16 cellular contexts compared by ENCODE assay signal in genomic region chr12:91777268-91777997, GRCh38.
A peak's percentile ranks its signal among the peaks of the same experiment; 100 is the strongest.
DNase-seq lines count a peak whose midpoint lies in the region; ATAC-seq, FAIRE-seq and TF ChIP-seq lines count a peak whose summit lies in the region.
"Had no signal": no experiment of that assay in that cellular context is flagged by ENCODE, and none has a peak within 500 bp of the region (broad histone marks: within the 10 kb centered on the region; RNA-seq: fewer than 3 reads in every experiment).

No MANE protein-coding gene starts in this region.

- TF ChIP-seq CTCF in activated B cell treated with CpG ODN at 0.5 μM for 24 hours (IDR thresholded peaks at IDR 0.05) (no peak), osteocyte (IDR thresholded peaks at IDR 0.05) (no peak), tibial artery (IDR thresholded peaks at IDR 0.05) (no peak), pancreas (IDR thresholded peaks at IDR 0.05) (no peak)

- peaks cover 24% of the 10 kb centered on the region for H3K4me1 ChIP-seq in CD4-positive, CD25-positive, alpha-beta regulatory T cell (ENCODE audit: control insufficient read depth, insufficient read depth, low read length, poor library complexity, severe bottlenecking)
- peaks cover 0 to 31% (median 2%) of the 10 kb centered on the region in 4 donors for H3K4me1 ChIP-seq in tibial artery
- peaks cover 0 to 3% (median 0%) of the 10 kb centered on the region in 3 donors for H3K4me1 ChIP-seq in pancreas
- H3K4me1 ChIP-seq: BLaER1 had no signal

- no peak for FAIRE-seq in pancreas (lab: Jason Lieb, UNC)

- H3K9me3 Mint-ChIP-seq in CD4-positive, CD25-positive, alpha-beta regulatory T cell = peaks cover 0 to 2% (median 0%) of the 10 kb centered on the region in 7 donors
- H3K9me3 Mint-ChIP-seq in activated B cell treated with CpG ODN at 0.5 μM for 24 hours (no peaks in the 10 kb centered on the region), osteocyte (ENCODE audit: unreplicated experiment) (no peaks in the 10 kb centered on the region)

- H3K36me3 ChIP-seq in CD4-positive, CD25-positive, alpha-beta regulatory T cell (ENCODE audit: control insufficient read depth, insufficient read depth, low read length) = no peaks in the 10 kb centered on the region
- no peaks in the 10 kb centered on the region for H3K36me3 ChIP-seq in tibial artery
- no peaks in the 10 kb centered on the region for H3K36me3 ChIP-seq in pancreas
- H3K36me3 ChIP-seq: BLaER1 had no signal

- no peak for ATAC-seq in CD4-positive, CD25-positive, alpha-beta regulatory T cell (ENCODE audit: low read depth in 2 of 2)
- no peak for ATAC-seq in activated B cell treated with CpG ODN at 0.5 μM for 24 hours (ENCODE audit: low read depth)
- ATAC-seq in GM19397 (IDR thresholded peaks at IDR 0.05; ENCODE audit: unreplicated experiment) = no peak
- ATAC-seq in pancreas = no peak
- ATAC-seq: left ventricle myocardium superior had no signal

- H3K4me3 Mint-ChIP-seq in CD4-positive, CD25-positive, alpha-beta regulatory T cell = peak overlapping the region in 2 of 4 donors; percentile 82 to 89
- H3K4me3 Mint-ChIP-seq in activated B cell treated with CpG ODN at 0.5 μM for 24 hours (no peak overlapping the region), osteocyte (ENCODE audit: unreplicated experiment) (no peak overlapping the region)

- H3K9me3 ChIP-seq in CD4-positive, CD25-positive, alpha-beta regulatory T cell (ENCODE audit: control insufficient read depth in 2 of 2, low read length in 2 of 2) = no peaks in the 10 kb centered on the region
- H3K9me3 ChIP-seq in tibial artery (no peaks in the 10 kb centered on the region), pancreas (no peaks in the 10 kb centered on the region)
- H3K9me3 ChIP-seq: BLaER1 had no signal

- H3K36me3 Mint-ChIP-seq in CD4-positive, CD25-positive, alpha-beta regulatory T cell = no peaks in the 10 kb centered on the region
- H3K36me3 Mint-ChIP-seq in activated B cell treated with CpG ODN at 0.5 μM for 24 hours (ENCODE audit: low read depth) (no peaks in the 10 kb centered on the region), osteocyte (ENCODE audit: unreplicated experiment) (no peaks in the 10 kb centered on the region)

- peak in 1 of 3 donors; percentile 17 for DNase-seq in CD4-positive, CD25-positive, alpha-beta regulatory T cell
- DNase-seq in HPDE6-E6E7 (ENCODE audit: extremely low spot score) = peak; percentile 60
- DNase-seq in activated B cell treated with CpG ODN at 0.5 μM for 24 hours = no peak
- peak; percentile 85 for DNase-seq in islet precursor cell
- DNase-seq in osteocyte (ENCODE audit: extremely low spot score, unreplicated experiment) = no peak
- DNase-seq in tibial artery = no peak
- DNase-seq in pancreas = no peak
- DNase-seq: activated CD4-positive, alpha-beta T cell treated with anti-CD3 and anti-CD28 coated beads for 4 hours; dorsolateral prefrontal cortex; left ventricle myocardium superior; NCI-H1105 treated with DMSO at 0.1 percent for 48 hours; NCI-H526 treated with DMSO at 0.1 percent for 48 hours; nucleus accumbens had no signal

- WGBS in pancreas, 2 donors = 73 to 75% methylated on average over 6 of the region's 6 CpGs

- H3K27me3 Mint-ChIP-seq in CD4-positive, CD25-positive, alpha-beta regulatory T cell = no peaks in the 10 kb centered on the region
- H3K27me3 Mint-ChIP-seq in activated B cell treated with CpG ODN at 0.5 μM for 24 hours (no peaks in the 10 kb centered on the region), osteocyte (ENCODE audit: unreplicated experiment) (no peaks in the 10 kb centered on the region)

- H3K27ac Mint-ChIP-seq in CD4-positive, CD25-positive, alpha-beta regulatory T cell = peak overlapping the region; percentile 89 to 98 (median 95)
- H3K27ac Mint-ChIP-seq in activated B cell treated with CpG ODN at 0.5 μM for 24 hours (peak overlapping the region; percentile 88), osteocyte (ENCODE audit: unreplicated experiment) (no peak overlapping the region)

- H3K4me1 Mint-ChIP-seq in CD4-positive, CD25-positive, alpha-beta regulatory T cell = peaks cover 19 to 47% (median 30%) of the 10 kb centered on the region in 4 donors
- H3K4me1 Mint-ChIP-seq in activated B cell treated with CpG ODN at 0.5 μM for 24 hours = peaks cover 24% of the 10 kb centered on the region
- peaks cover 21% of the 10 kb centered on the region for H3K4me1 Mint-ChIP-seq in osteocyte (ENCODE audit: unreplicated experiment)

- CTCF ChIA-PET in activated B cell treated with CpG ODN at 0.5 μM for 24 hours (lab: Charles Lee) = no interaction called here

- peak overlapping the region; percentile 82 for H3K27ac ChIP-seq in CD4-positive, CD25-positive, alpha-beta regulatory T cell (ENCODE audit: insufficient read depth, low read length, poor library complexity, severe bottlenecking)
- no peak overlapping the region for H3K27ac ChIP-seq in tibial artery
- no peak overlapping the region for H3K27ac ChIP-seq in pancreas
- H3K27ac ChIP-seq: BLaER1, dorsolateral prefrontal cortex, HL-60 had no signal

- POLR2A ChIA-PET in activated B cell treated with CpG ODN at 0.5 μM for 24 hours (lab: Charles Lee) = no interaction called here

- intact Hi-C loops in activated B cell treated with CpG ODN at 0.5 μM for 24 hours (cut with micrococcal nuclease) = no loop called here
- intact Hi-C loops in tibial artery (cut with DNase I; ENCODE audit: low total_unique reads) = no loop called here
- intact Hi-C loops in pancreas (cut with DNase I) = no loop called here

- H3K4me3 ChIP-seq in CD4-positive, CD25-positive, alpha-beta regulatory T cell (ENCODE audit: low read depth, low read length) = peak overlapping the region; percentile 77
- H3K4me3 ChIP-seq in tibial artery = no peak overlapping the region
- no peak overlapping the region for H3K4me3 ChIP-seq in pancreas
- H3K4me3 ChIP-seq: BLaER1, dorsolateral prefrontal cortex had no signal

- no peaks in the 10 kb centered on the region for H3K27me3 ChIP-seq in CD4-positive, CD25-positive, alpha-beta regulatory T cell (ENCODE audit: control insufficient read depth, insufficient read depth, low read length)
- H3K27me3 ChIP-seq in tibial artery (no peaks in the 10 kb centered on the region), pancreas (no peaks in the 10 kb centered on the region)
- H3K27me3 ChIP-seq: BLaER1, dorsolateral prefrontal cortex had no signal

Comparison
In these comparisons a context has a peak if more than half of its experiments do, and no peak if none do; other contexts are left out.
1. DNase-seq: peak in HPDE6-E6E7 (single experiment) and islet precursor cell (single experiment); none in activated B cell treated with CpG ODN at 0.5 μM for 24 hours (single experiment), osteocyte (single experiment), tibial artery (0 of 2) and pancreas (0 of 6).